ENCODE assay signal across 5 cellular contexts in the genomic region with DNA sequence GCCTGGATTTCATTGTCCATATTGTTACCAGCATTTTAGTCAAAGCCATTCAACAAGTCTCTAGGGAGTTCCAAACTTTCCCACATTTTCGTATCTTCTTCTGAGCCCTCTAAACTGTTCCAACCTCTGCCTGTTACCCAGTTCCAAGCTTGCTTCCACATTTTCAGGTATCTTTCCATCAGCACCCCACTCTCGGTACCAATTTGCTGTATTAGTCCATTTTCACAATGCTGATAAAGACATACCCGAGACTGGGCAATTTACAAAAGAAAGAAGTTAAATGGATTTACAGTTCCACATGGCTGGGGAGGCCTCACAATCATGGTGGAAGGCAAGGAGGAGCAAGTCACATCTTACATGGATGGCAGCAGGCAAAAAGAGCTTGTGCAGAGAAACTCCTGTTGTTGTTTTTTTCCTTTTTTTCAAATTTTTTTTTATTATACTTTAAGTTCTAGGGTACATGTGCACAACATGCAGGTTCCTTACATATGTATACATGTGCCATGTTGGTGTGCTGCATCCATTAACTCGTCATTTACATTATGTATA. TPM values are rescaled to one million over a fixed set of nuclear protein-coding genes. Genes with fewer than 3 reads are reported as not detected.
"Had no signal": no experiment of that assay in that cellular context is flagged by ENCODE, and none has a peak within 500 bp of the region (broad histone marks: within the 10 kb centered on the region; RNA-seq: fewer than 3 reads in every experiment).

No MANE protein-coding gene starts in this region.

RNA-seq across cellular contexts. Expression of a gene that starts 22.5 kb away (rescaled TPM):
- total RNA-seq: HepG2, HT-29, HT1080, IMR-90 had no signal
- polyA plus RNA-seq: IgD-negative memory B cell, IMR-90 had no signal
